7 cellular contexts compared by ENCODE assay signal in the genomic region with DNA sequence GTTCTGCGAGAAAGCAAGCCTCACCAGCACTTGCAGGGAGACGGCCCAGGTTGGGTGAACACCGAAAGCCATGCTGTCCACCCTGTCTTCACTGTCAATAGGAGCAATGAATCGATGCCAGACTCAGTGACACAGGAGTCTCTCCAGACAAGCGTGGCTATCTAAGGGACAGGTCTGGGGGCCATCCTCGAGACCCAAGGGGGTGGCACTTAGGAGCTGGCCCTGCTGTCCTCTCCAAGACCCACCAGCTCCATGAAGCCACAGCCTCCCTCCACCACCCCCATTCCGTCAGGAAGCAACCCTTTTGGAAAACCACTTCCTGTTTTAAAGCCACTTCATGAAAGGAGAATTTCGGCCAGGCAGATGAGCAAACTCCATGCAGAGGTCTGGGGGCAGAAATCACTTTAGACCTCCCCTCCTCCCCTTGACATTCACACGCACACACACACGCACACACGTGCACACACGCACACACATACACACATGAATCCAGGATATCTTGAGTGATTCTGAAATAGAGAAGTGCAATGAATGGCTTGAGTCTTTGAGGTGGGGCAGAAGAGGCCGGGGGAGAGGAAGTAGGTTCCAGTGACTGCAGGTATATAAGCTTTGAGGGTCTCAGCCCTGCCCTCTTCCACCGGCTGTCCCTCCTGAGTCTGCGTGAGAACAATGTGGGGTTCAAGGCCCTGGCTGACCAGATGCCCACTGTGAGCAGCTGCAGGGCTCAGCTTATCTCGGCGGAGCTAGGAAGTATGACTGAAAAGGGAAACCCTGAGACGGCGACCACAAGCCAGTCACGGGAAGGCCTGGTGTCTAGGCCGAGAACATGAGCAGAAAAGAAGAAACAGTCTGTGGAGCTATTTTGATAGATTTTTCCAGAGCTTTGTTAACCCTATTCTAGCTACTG. TPM values are rescaled to one million over a fixed set of nuclear protein-coding genes. Genes with fewer than 3 reads are reported as not detected.
DNase-seq lines count a peak whose midpoint lies in the region; ATAC-seq and TF ChIP-seq lines count a peak whose summit lies in the region.

No MANE protein-coding gene starts in this region.

- in situ Hi-C loops in GM18951 (cut with MboI; ENCODE audit: low sequenced_read_pairs, unreplicated experiment) = no loop called here

- ATAC-seq in HG02981 (IDR thresholded peaks at IDR 0.05; ENCODE audit: unreplicated experiment) (peak; percentile 58), RWPE2 (ENCODE audit: low read depth) (no peak)

- TF ChIP-seq POLR2A in GM18951 (IDR thresholded peaks at IDR 0.05; ENCODE audit: extremely low read depth, insufficient read depth, insufficient read length) (peak; percentile 24), ovary (IDR thresholded peaks at IDR 0.05) (no peak)

- DNase-seq in RWPE2 (ENCODE audit: low spot score) = no peak
- peak; percentile 69 for DNase-seq in amniotic epithelial cell (ENCODE audit: low read depth)
- DNase-seq in myocyte (ENCODE audit: low read depth) = peak; percentile 70
- no peak for DNase-seq in mesenteric fat pad (ENCODE audit: low spot score)
- no peak for DNase-seq in ovary

- H3K4me1 ChIP-seq in RWPE2 (ENCODE audit: insufficient read depth, poor library complexity, severe bottlenecking) = peaks cover 20% of the 10 kb centered on the region
- H3K4me1 ChIP-seq in ovary (ENCODE audit: insufficient read depth) = no peaks in the 10 kb centered on the region

- peaks cover 19% of the 10 kb centered on the region for H3K36me3 ChIP-seq in RWPE2 (ENCODE audit: low read depth)
- H3K36me3 ChIP-seq in ovary = no peaks in the 10 kb centered on the region

- intact Hi-C loops in ovary (cut with DNase I) = no loop called here

- H3K27ac ChIP-seq in RWPE2 (ENCODE audit: poor library complexity, severe bottlenecking) (peak overlapping the region; percentile 44), ovary (no peak overlapping the region)

- H3K9me3 ChIP-seq in RWPE2 (ENCODE audit: severe bottlenecking) (no peaks in the 10 kb centered on the region), ovary (no peaks in the 10 kb centered on the region)

- no peak overlapping the region for H3K4me3 ChIP-seq in RWPE2 (ENCODE audit: severe bottlenecking)
- H3K4me3 ChIP-seq in ovary = no peak overlapping the region

- no peak for TF ChIP-seq EP300 in ovary (IDR thresholded peaks at IDR 0.05)

- no peaks in the 10 kb centered on the region for H3K27me3 ChIP-seq in RWPE2 (ENCODE audit: insufficient read depth, poor library complexity, severe bottlenecking)
- no peaks in the 10 kb centered on the region for H3K27me3 ChIP-seq in ovary

- TF ChIP-seq CTCF in RWPE2 (IDR thresholded peaks at IDR 0.05; ENCODE audit: poor library complexity, severe bottlenecking) (no peak), ovary (IDR thresholded peaks at IDR 0.05) (no peak)

- 79 to 84% (median 84%) methylated on average over 21 of the region's 21 CpGs for WGBS in ovary, 3 donors

RNA-seq across cellular contexts. Expression of a gene that starts 25.0 kb away (rescaled TPM):
- 2.9 and 3.9 TPM in 2 replicates for total RNA-seq in myocyte
- polyA plus RNA-seq in myocyte (2012) = 6.9 TPM
- total RNA-seq in mesenteric fat pad = 18.1 TPM
- total RNA-seq in ovary = 10 to 100 TPM in 6 of 7 donors, 1 to 10 TPM in 1; 7.6 to 44.5 (median 15.4) TPM
- 10 to 100 TPM; 57.3 to 63.3 TPM for polyA plus RNA-seq in ovary

Comparison
In these comparisons a context has a peak if more than half of its experiments do, and no peak if none do; other contexts are left out.
1. DNase-seq: peak in amniotic epithelial cell (single experiment) and myocyte (single experiment); none in RWPE2 (single experiment), mesenteric fat pad (single experiment) and ovary (0 of 5).